In the genomic region with DNA sequence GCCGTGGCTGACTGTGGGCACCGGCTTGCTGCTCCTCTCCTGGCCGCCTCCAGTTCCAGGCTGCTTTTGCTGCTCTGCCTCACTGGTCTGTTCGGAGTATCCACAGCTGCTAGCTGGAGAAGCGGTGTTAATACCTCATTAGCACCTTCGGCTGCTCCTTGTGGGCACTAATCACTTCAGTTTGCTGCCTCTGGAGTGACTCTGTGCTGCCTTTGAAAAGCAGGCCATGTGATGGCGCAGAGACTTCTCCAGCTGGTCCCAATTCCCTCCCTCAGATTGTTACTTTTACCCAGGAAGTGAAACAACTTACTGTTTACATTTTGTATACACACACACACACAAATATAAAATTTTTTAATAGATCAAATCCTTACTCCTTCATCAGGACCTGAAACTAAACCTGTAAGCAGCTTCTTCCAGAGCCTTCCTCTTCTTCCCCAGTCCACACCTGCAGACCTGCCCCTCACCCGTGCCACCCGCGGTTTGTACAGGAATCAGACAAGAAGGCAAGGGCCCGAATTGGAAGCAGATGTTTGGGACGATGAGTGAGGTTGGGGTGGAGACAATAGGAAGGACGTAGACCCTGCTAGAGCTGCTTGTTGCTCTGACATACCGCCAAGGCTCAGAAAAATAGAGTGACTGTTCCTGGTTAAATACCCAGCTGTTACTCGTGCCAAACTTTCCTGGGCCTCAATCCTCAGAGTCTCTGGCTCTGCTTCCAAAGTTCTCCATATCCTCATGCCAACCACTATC, we compare ENCODE assay signal across 20 cellular contexts. TPM values are rescaled to one million over a fixed set of nuclear protein-coding genes. Genes with fewer than 3 reads are reported as not detected.
DNase-seq lines count a peak whose midpoint lies in the region; ATAC-seq and TF ChIP-seq lines count a peak whose summit lies in the region.
"Had no signal": no experiment of that assay in that cellular context is flagged by ENCODE, and none has a peak within 500 bp of the region (broad histone marks: within the 10 kb centered on the region; RNA-seq: fewer than 3 reads in every experiment).

No MANE protein-coding gene starts in this region.

- peaks cover 35% of the 10 kb centered on the region for H3K4me1 ChIP-seq in vagina

- ATAC-seq in natural killer cell (no peak), naive B cell (ENCODE audit: low read depth in 2 of 2) (no peak), HG02642 (IDR thresholded peaks at IDR 0.05; ENCODE audit: poor library complexity, unreplicated experiment) (no peak)
- ATAC-seq in natural killer cell treated with Interleukin-12 subunit alpha and Interleukin-12 subunit beta and Interleukin-15 and Interleukin-18, amount 100 ng/mL, for 72 hours = no peak
- ATAC-seq: left lung had no signal

- H3K9me3 ChIP-seq in vagina = no peaks in the 10 kb centered on the region
- H3K9me3 ChIP-seq: left lung, sigmoid colon, upper lobe of left lung had no signal

- H3K4me3 ChIP-seq in coronary artery = no peak overlapping the region
- no peak overlapping the region for H3K4me3 ChIP-seq in vagina
- H3K4me3 ChIP-seq: left lung, sigmoid colon, upper lobe of left lung had no signal

- DNase-seq in natural killer cell = no peak
- DNase-seq in natural killer cell treated with Interleukin-12 subunit alpha and Interleukin-12 subunit beta and Interleukin-15 and Interleukin-18, amount 100 ng/mL, for 72 hours (ENCODE audit: low spot score) = no peak
- no peak for DNase-seq in coronary artery (ENCODE audit: low spot score)
- no peak for DNase-seq in naive B cell
- DNase-seq in vagina (ENCODE audit: extremely low spot score in 2 of 2) = no peak
- no peak for DNase-seq in NCI-H2081 treated with DMSO at 0.1 percent for 48 hours (lab: John Stamatoyannopoulos, UW)
- no peak for DNase-seq in NCI-H2196 (lab: John Stamatoyannopoulos, UW; ENCODE audit: unreplicated experiment)
- DNase-seq: activated CD4-positive, alpha-beta T cell treated with anti-CD3 and anti-CD28 coated beads, Interleukin-2, amount 50 U/mL, for 48 hours; DMS 273 treated with DMSO at 0.1 percent for 48 hours; left lung; NCI-H1105; NCI-H2171; SHP77; sigmoid colon; stimulated activated CD4-positive, alpha-beta T cell treated with anti-CD3 and anti-CD28 coated beads, Interleukin-4, amount 100 ng/mL, for 24 hours; upper lobe of left lung had no signal

- H3K36me3 Mint-ChIP-seq in natural killer cell = peaks cover 22% of the 10 kb centered on the region
- H3K36me3 Mint-ChIP-seq in natural killer cell treated with Interleukin-12 subunit alpha and Interleukin-12 subunit beta and Interleukin-15 and Interleukin-18, amount 100 ng/mL, for 72 hours = no peaks in the 10 kb centered on the region
- no peaks in the 10 kb centered on the region for H3K36me3 Mint-ChIP-seq in naive B cell
- H3K36me3 Mint-ChIP-seq: IgD-negative memory B cell had no signal

- H3K27me3 Mint-ChIP-seq in natural killer cell (ENCODE audit: low read depth in 2 of 2) (no peaks in the 10 kb centered on the region), naive B cell (no peaks in the 10 kb centered on the region)
- H3K27me3 Mint-ChIP-seq in natural killer cell treated with Interleukin-12 subunit alpha and Interleukin-12 subunit beta and Interleukin-15 and Interleukin-18, amount 100 ng/mL, for 72 hours = no peaks in the 10 kb centered on the region

- TF ChIP-seq CTCF in natural killer cell (IDR thresholded peaks at IDR 0.05) (no peak), coronary artery (IDR thresholded peaks at IDR 0.05) (no peak), vagina (IDR thresholded peaks at IDR 0.05) (no peak)

- TF ChIP-seq POLR2A in vagina (IDR thresholded peaks at IDR 0.05) = no peak

- intact Hi-C loops in natural killer cell (cut with micrococcal nuclease) = no loop called here
- intact Hi-C loops in vagina (cut with DNase I) = no loop called here

- H3K27ac Mint-ChIP-seq in natural killer cell = peak overlapping the region; percentile 78 to 84
- H3K27ac Mint-ChIP-seq in natural killer cell treated with Interleukin-12 subunit alpha and Interleukin-12 subunit beta and Interleukin-15 and Interleukin-18, amount 100 ng/mL, for 72 hours = no peak overlapping the region
- peak overlapping the region in 4 of 6 donors; percentile 47 to 61 (median 49) for H3K27ac Mint-ChIP-seq in naive B cell
- H3K27ac Mint-ChIP-seq: activated T-helper 2 cell treated with anti-CD3 and anti-CD28 coated beads, Interferon-gamma antibody, Interleukin-2, Interleukin-4, amounts not matched to agents 10 μg/mL and 5 μg/mL and 100 μg/mL, durations not matched to agents 14 hours and 24 hours and 36 hours had no signal

- no peaks in the 10 kb centered on the region for H3K36me3 ChIP-seq in vagina

- H3K9me3 Mint-ChIP-seq in natural killer cell = no peaks in the 10 kb centered on the region
- no peaks in the 10 kb centered on the region for H3K9me3 Mint-ChIP-seq in natural killer cell treated with Interleukin-12 subunit alpha and Interleukin-12 subunit beta and Interleukin-15 and Interleukin-18, amount 100 ng/mL, for 72 hours
- H3K9me3 Mint-ChIP-seq in naive B cell = no peaks in the 10 kb centered on the region
- H3K9me3 Mint-ChIP-seq: activated T-helper 2 cell treated with anti-CD3 and anti-CD28 coated beads, Interferon-gamma antibody, Interleukin-2, Interleukin-4, amounts not matched to agents 10 μg/mL and 5 μg/mL and 100 μg/mL, durations not matched to agents 14 hours and 24 hours and 36 hours; IgD-negative memory B cell; neural crest cell had no signal

- H3K4me1 Mint-ChIP-seq in natural killer cell = peaks cover 41 to 49% of the 10 kb centered on the region in 2 donors
- H3K4me1 Mint-ChIP-seq in natural killer cell treated with Interleukin-12 subunit alpha and Interleukin-12 subunit beta and Interleukin-15 and Interleukin-18, amount 100 ng/mL, for 72 hours (ENCODE audit: low read depth in 2 of 2) = peaks cover 33 to 34% of the 10 kb centered on the region in 2 donors
- H3K4me1 Mint-ChIP-seq in naive B cell = no peaks in the 10 kb centered on the region
- H3K4me1 Mint-ChIP-seq: neural crest cell had no signal

- no peaks in the 10 kb centered on the region for H3K27me3 ChIP-seq in vagina
- H3K27me3 ChIP-seq: left lung, sigmoid colon, upper lobe of left lung had no signal

- H3K27ac ChIP-seq in coronary artery = peak overlapping the region; percentile 17 to 65
- peak overlapping the region; percentile 44 for H3K27ac ChIP-seq in vagina
- H3K27ac ChIP-seq: left lung, sigmoid colon, upper lobe of left lung had no signal

- H3K4me3 Mint-ChIP-seq in natural killer cell (no peak overlapping the region), naive B cell (no peak overlapping the region)
- no peak overlapping the region for H3K4me3 Mint-ChIP-seq in natural killer cell treated with Interleukin-12 subunit alpha and Interleukin-12 subunit beta and Interleukin-15 and Interleukin-18, amount 100 ng/mL, for 72 hours
- H3K4me3 Mint-ChIP-seq: IgD-negative memory B cell, neural crest cell had no signal

RNA-seq across cellular contexts. Expression of a gene that starts 41.5 kb away (rescaled TPM):
- total RNA-seq in natural killer cell (1 to 10 TPM; 2.1 to 3.7 (median 3.0) TPM), vagina (52.5 TPM)
- total RNA-seq in natural killer cell treated with Interleukin-12 subunit alpha and Interleukin-12 subunit beta and Interleukin-15 and Interleukin-18, amount 100 ng/mL, for 72 hours = under 1 TPM; 0.55 to 0.73 TPM
- under 1 TPM; 0.09 to 0.86 (median 0.17) TPM for polyA plus RNA-seq in naive B cell (ENCODE audit: low read depth in 6 of 6)

RNA-seq across cellular contexts. Expression of a gene that starts 59.3 kb away (rescaled TPM):
- total RNA-seq in natural killer cell = 10 to 100 TPM; 65.9 to 83.0 (median 82.3) TPM
- 10 to 100 TPM; 57.3 to 62.4 TPM for total RNA-seq in natural killer cell treated with Interleukin-12 subunit alpha and Interleukin-12 subunit beta and Interleukin-15 and Interleukin-18, amount 100 ng/mL, for 72 hours
- 10 to 100 TPM in 5 of 6 donors, 1 to 10 TPM in 1; 8.1 to 16.1 (median 13.6) TPM for polyA plus RNA-seq in naive B cell (ENCODE audit: low read depth in 6 of 6)
- total RNA-seq in vagina = 32.7 TPM

RNA-seq across cellular contexts. Expression of a gene that starts 59.4 kb away (rescaled TPM):
- 10 to 100 TPM; 37.1 to 49.6 (median 40.4) TPM for total RNA-seq in natural killer cell
- 10 to 100 TPM; 45.2 to 55.8 TPM for total RNA-seq in natural killer cell treated with Interleukin-12 subunit alpha and Interleukin-12 subunit beta and Interleukin-15 and Interleukin-18, amount 100 ng/mL, for 72 hours
- polyA plus RNA-seq in naive B cell (ENCODE audit: low read depth in 6 of 6) = 10 to 100 TPM; 28.3 to 42.3 (median 33.8) TPM
- total RNA-seq in vagina = 11.0 TPM

Comparison
In these comparisons a context has a peak if more than half of its experiments do, and no peak if none do; other contexts are left out.
1. H3K27ac Mint-ChIP-seq: peak in natural killer cell (2 of 2) and naive B cell (4 of 6); none in natural killer cell treated with Interleukin-12 subunit alpha and Interleukin-12 subunit beta and Interleukin-15 and Interleukin-18, amount 100 ng/mL, for 72 hours (0 of 2).
2. RNA of a gene that starts 41.5 kb away (total RNA-seq): 52.5 TPM in vagina (single experiment); 2.1 to 3.7 TPM in natural killer cell and 0.55 to 0.73 TPM in natural killer cell treated with Interleukin-12 subunit alpha and Interleukin-12 subunit beta and Interleukin-15 and Interleukin-18, amount 100 ng/mL, for 72 hours; every median in the first group is over 10 times any median in the second.